In genomic region chr1:202010042-202011015, GRCh38 we compare ENCODE assay signal across 1 cellular context.
TF ChIP-seq lines count a peak whose summit lies in the region.

Gene ELF3 (plus strand): TSS chr1:202010587. CDS start chr1:202011137, 550 bp downstream.

TF ChIP-seq in HepG2, 621 proteins besides CTCF, POLR2A, EP300 and RAD21 (continued from another document and continues in another):
- peak; percentile 18; the same call in 1 of the 2 replicates for TF ChIP-seq CEBPG (CRISPR knock-in tag; IDR thresholded peaks at IDR 0.05)
- no peak for TF ChIP-seq RFX3 (CRISPR knock-in tag; IDR thresholded peaks at IDR 0.05)
- TF ChIP-seq FOXP4 (CRISPR knock-in tag; IDR thresholded peaks at IDR 0.05): peak; percentile 51
- TF ChIP-seq ZNF124 (CRISPR knock-in tag; IDR thresholded peaks at IDR 0.05): no peak
- TF ChIP-seq KAT8 (CRISPR knock-in tag; IDR thresholded peaks at IDR 0.05): peak; percentile 84
- TF ChIP-seq ZNF160 (CRISPR knock-in tag; IDR thresholded peaks at IDR 0.05): 0 out of 2 replicates have a peak, but pooled peaks have one; percentile 25
- 0 out of 2 replicates have a peak, but pooled peaks have one; percentile 38 for TF ChIP-seq MIER2 (CRISPR knock-in tag; IDR thresholded peaks at IDR 0.05)
- 0 out of 2 replicates have a peak, but pooled peaks have one; percentile 40 for TF ChIP-seq HOXA3 (CRISPR knock-in tag; IDR thresholded peaks at IDR 0.05)
- TF ChIP-seq ISX (CRISPR knock-in tag; conservative IDR thresholded peaks at IDR 0.05): 0 out of 2 replicates have a peak, but pooled peaks have one; percentile 11
- no peak for TF ChIP-seq NR0B2 (CRISPR knock-in tag; IDR thresholded peaks at IDR 0.05)
- peak; percentile 43; the same call in 1 of the 2 replicates for TF ChIP-seq ELF3 (CRISPR knock-in tag; IDR thresholded peaks at IDR 0.05)
- no peak for TF ChIP-seq HES4 (CRISPR knock-in tag; IDR thresholded peaks at IDR 0.05; ENCODE audit: borderline replicate concordance)
- 0 out of 2 replicates have a peak, but pooled peaks have one; percentile 52 for TF ChIP-seq ZNF329 (CRISPR knock-in tag; IDR thresholded peaks at IDR 0.05; ENCODE audit: low read depth)
- TF ChIP-seq ARHGAP35 (CRISPR knock-in tag; IDR thresholded peaks at IDR 0.05; ENCODE audit: borderline replicate concordance): 0 out of 2 replicates have a peak, but pooled peaks have one; percentile 23
- TF ChIP-seq ZNF138 (CRISPR knock-in tag; IDR thresholded peaks at IDR 0.05; ENCODE audit: low read depth): 0 out of 2 replicates have a peak, but pooled peaks have one; percentile 66
- TF ChIP-seq HBP1 (CRISPR knock-in tag; IDR thresholded peaks at IDR 0.05; ENCODE audit: low read depth): 0 out of 2 replicates have a peak, but pooled peaks have one; percentile 58
- peak; percentile 88 for TF ChIP-seq ARID4A (CRISPR knock-in tag; IDR thresholded peaks at IDR 0.05; ENCODE audit: borderline replicate concordance)
- TF ChIP-seq ZBED4 (CRISPR knock-in tag; IDR thresholded peaks at IDR 0.05; ENCODE audit: borderline replicate concordance): 0 out of 2 replicates have a peak, but pooled peaks have one; percentile 14
- TF ChIP-seq ZNF33A (CRISPR knock-in tag; IDR thresholded peaks at IDR 0.05; ENCODE audit: borderline replicate concordance): 0 out of 2 replicates have a peak, but pooled peaks have one; percentile 90
- TF ChIP-seq ZNF549 (CRISPR knock-in tag; IDR thresholded peaks at IDR 0.05): no peak
- TF ChIP-seq KDM5A (IDR thresholded peaks at IDR 0.05; ENCODE audit: borderline replicate concordance, low read length): peak; percentile 21; the same call in 1 of the 2 replicates
- no peak for TF ChIP-seq THAP9 (CRISPR knock-in tag; IDR thresholded peaks at IDR 0.05; ENCODE audit: borderline replicate concordance)
- TF ChIP-seq CERS6 (CRISPR knock-in tag; IDR thresholded peaks at IDR 0.05): no peak
- no peak for TF ChIP-seq ELF4 (CRISPR knock-in tag; IDR thresholded peaks at IDR 0.05; ENCODE audit: borderline replicate concordance)
- TF ChIP-seq DNMT1 (CRISPR knock-in tag; IDR thresholded peaks at IDR 0.05): no peak
- TF ChIP-seq ZNF749 (CRISPR knock-in tag; IDR thresholded peaks at IDR 0.05; ENCODE audit: borderline replicate concordance): no peak
- TF ChIP-seq KLF9 (CRISPR knock-in tag; IDR thresholded peaks at IDR 0.05; ENCODE audit: low read depth): peak; percentile 19; the same call in 1 of the 2 replicates
- peak; percentile 58; the same call in 1 of the 2 replicates for TF ChIP-seq HINFP (CRISPR knock-in tag; IDR thresholded peaks at IDR 0.05; ENCODE audit: low read depth)
- peak; percentile 80; the same call in 1 of the 2 replicates for TF ChIP-seq ZNF790 (CRISPR knock-in tag; IDR thresholded peaks at IDR 0.05; ENCODE audit: borderline replicate concordance)
- peak; percentile 50; the same call in 1 of the 2 replicates for TF ChIP-seq ZNF746 (CRISPR knock-in tag; IDR thresholded peaks at IDR 0.05)
- no peak for TF ChIP-seq MEIS2 (CRISPR knock-in tag; IDR thresholded peaks at IDR 0.05)
